Comparison of ENCODE assay signal across 11 cellular contexts in genomic region chr4:150280081-150280950, GRCh38.
DNase-seq lines count a peak whose midpoint lies in the region; ATAC-seq and TF ChIP-seq lines count a peak whose summit lies in the region.
"Had no signal": no experiment of that assay in that cellular context is flagged by ENCODE, and none has a peak within 500 bp of the region (broad histone marks: within the 10 kb centered on the region; RNA-seq: fewer than 3 reads in every experiment).

No MANE protein-coding gene starts in this region.

- H3K27me3 ChIP-seq in uterus, result no peaks in the 10 kb centered on the region

- no peaks in the 10 kb centered on the region for H3K27me3 Mint-ChIP-seq in activated T-helper 17 cell treated with anti-CD3 and anti-CD28 coated beads, Interleukin-2, amount 50 U/mL, for 72 hours
- no peaks in the 10 kb centered on the region for H3K27me3 Mint-ChIP-seq in stimulated activated naive CD8-positive, alpha-beta T cell treated with anti-CD3 and anti-CD28 coated beads, Interleukin-15, amount 100 ng/mL, for 72 hours
- H3K27me3 Mint-ChIP-seq: B cell had no signal

- peak overlapping the region; percentile 14 to 53 for H3K27ac Mint-ChIP-seq in activated naive CD4-positive, alpha-beta T cell treated with anti-CD3 and anti-CD28 coated beads, Interleukin-2, amount 50 U/mL, for 72 hours
- H3K27ac Mint-ChIP-seq in activated T-helper 17 cell treated with anti-CD3 and anti-CD28 coated beads, Interleukin-2, amount 50 U/mL, for 72 hours, result no peak overlapping the region
- H3K27ac Mint-ChIP-seq in stimulated activated naive CD8-positive, alpha-beta T cell treated with anti-CD3 and anti-CD28 coated beads, Interleukin-15, amount 100 ng/mL, for 72 hours, result peak overlapping the region in 1 of 2 donors; percentile 71
- H3K27ac Mint-ChIP-seq: B cell had no signal

- TF ChIP-seq POLR2A in uterus (IDR thresholded peaks at IDR 0.05), result no peak

- no peaks in the 10 kb centered on the region for H3K4me1 ChIP-seq in uterus

- peaks cover 4 to 10% of the 10 kb centered on the region in 2 donors for H3K9me3 Mint-ChIP-seq in activated naive CD4-positive, alpha-beta T cell treated with anti-CD3 and anti-CD28 coated beads, Interleukin-2, amount 50 U/mL, for 72 hours
- peaks cover 3% of the 10 kb centered on the region for H3K9me3 Mint-ChIP-seq in activated T-helper 17 cell treated with anti-CD3 and anti-CD28 coated beads, Interleukin-2, amount 50 U/mL, for 72 hours
- H3K9me3 Mint-ChIP-seq in stimulated activated naive CD8-positive, alpha-beta T cell treated with anti-CD3 and anti-CD28 coated beads, Interleukin-15, amount 100 ng/mL, for 72 hours, result no peaks in the 10 kb centered on the region

- no peak for TF ChIP-seq CTCF in uterus (IDR thresholded peaks at IDR 0.05)

- H3K4me3 Mint-ChIP-seq in activated T-helper 17 cell treated with anti-CD3 and anti-CD28 coated beads, Interleukin-2, amount 50 U/mL, for 72 hours, result no peak overlapping the region
- no peak overlapping the region for H3K4me3 Mint-ChIP-seq in stimulated activated naive CD8-positive, alpha-beta T cell treated with anti-CD3 and anti-CD28 coated beads, Interleukin-15, amount 100 ng/mL, for 72 hours
- H3K4me3 Mint-ChIP-seq: B cell had no signal

- no peaks in the 10 kb centered on the region for H3K9me3 ChIP-seq in uterus

- peak overlapping the region; percentile 7 to 61 for H3K27ac ChIP-seq in uterus

- intact Hi-C loops in uterus (cut with DNase I; ENCODE audit: low total_unique reads), result no loop called here
- intact Hi-C loops in left ventricle myocardium superior (cut with micrococcal nuclease), result no loop called here

- H3K36me3 Mint-ChIP-seq in activated naive CD4-positive, alpha-beta T cell treated with anti-CD3 and anti-CD28 coated beads, Interleukin-2, amount 50 U/mL, for 72 hours, result peaks cover 63 to 74% of the 10 kb centered on the region in 2 donors
- peaks cover 99% of the 10 kb centered on the region for H3K36me3 Mint-ChIP-seq in activated T-helper 17 cell treated with anti-CD3 and anti-CD28 coated beads, Interleukin-2, amount 50 U/mL, for 72 hours (ENCODE audit: low read depth)

- no peaks in the 10 kb centered on the region for H3K36me3 ChIP-seq in uterus

- ATAC-seq in activated naive CD4-positive, alpha-beta T cell treated with anti-CD3 and anti-CD28 coated beads, Interleukin-2, amount 50 U/mL, for 72 hours, result peak in 1 of 2 donors; percentile 28
- ATAC-seq in activated T-helper 17 cell treated with anti-CD3 and anti-CD28 coated beads, Interleukin-2, amount 50 U/mL, for 72 hours (replicated peaks), result peak; percentile 21
- ATAC-seq in stimulated activated naive CD8-positive, alpha-beta T cell treated with anti-CD3 and anti-CD28 coated beads, Interleukin-15, amount 100 ng/mL, for 72 hours, result no peak
- no peak for ATAC-seq in left ventricle myocardium superior

- DNase-seq in activated naive CD4-positive, alpha-beta T cell treated with anti-CD3 and anti-CD28 coated beads, Interleukin-2, amount 50 U/mL, for 72 hours (ENCODE audit: low spot score in 2 of 2), result no peak
- DNase-seq in activated naive CD4-positive, alpha-beta T cell (lab: John Stamatoyannopoulos, UW), result no peak
- DNase-seq in iris pigment epithelial cell (ENCODE audit: low read depth) (peak; percentile 82), uterus (no peak), NCI-H1417 treated with DMSO at 0.1 percent for 48 hours (lab: John Stamatoyannopoulos, UW) (no peak), left ventricle myocardium superior (no peak)
- DNase-seq in stimulated activated naive CD8-positive, alpha-beta T cell treated with anti-CD3 and anti-CD28 coated beads, Interleukin-15, amount 100 ng/mL, for 72 hours, result no peak
- DNase-seq: activated CD4-positive, alpha-beta T cell treated with anti-CD3 and anti-CD28 coated beads for 4 hours; NCI-H1417 had no signal

- no peak overlapping the region for H3K4me3 ChIP-seq in uterus

- H3K4me1 Mint-ChIP-seq in activated T-helper 17 cell treated with anti-CD3 and anti-CD28 coated beads, Interleukin-2, amount 50 U/mL, for 72 hours, result no peaks in the 10 kb centered on the region
- no peaks in the 10 kb centered on the region for H3K4me1 Mint-ChIP-seq in stimulated activated naive CD8-positive, alpha-beta T cell treated with anti-CD3 and anti-CD28 coated beads, Interleukin-15, amount 100 ng/mL, for 72 hours
- H3K4me1 Mint-ChIP-seq: B cell had no signal
